18 cellular contexts compared by ENCODE assay signal in genomic region chr3:194439915-194440550, GRCh38. TPM values are rescaled to one million over a fixed set of nuclear protein-coding genes. Genes with fewer than 3 reads are reported as not detected.
DNase-seq lines count a peak whose midpoint lies in the region; ATAC-seq and TF ChIP-seq lines count a peak whose summit lies in the region.
"Had no signal": no experiment of that assay in that cellular context is flagged by ENCODE, and none has a peak within 500 bp of the region (broad histone marks: within the 10 kb centered on the region; RNA-seq: fewer than 3 reads in every experiment).

No MANE protein-coding gene starts in this region.

- no peak for TF ChIP-seq EP300 in stomach (IDR thresholded peaks at IDR 0.05)

- intact Hi-C loops in stomach (cut with DNase I; ENCODE audit: low total_unique reads) = no loop called here

- H3K4me1 ChIP-seq in stomach = peaks cover 0 to 26% (median 6%) of the 10 kb centered on the region in 4 donors
- H3K4me1 ChIP-seq: psoas muscle had no signal

- no peak for TF ChIP-seq CTCF in VCaP (conservative IDR thresholded peaks at IDR 0.05)
- no peak for TF ChIP-seq CTCF in stomach (IDR thresholded peaks at IDR 0.05)

- H3K27me3 ChIP-seq in stomach = no peaks in the 10 kb centered on the region

- DNase-seq in NCI-H2081 (lab: John Stamatoyannopoulos, UW) (peak; percentile 13 to 52), NCI-H2081 treated with DMSO at 0.1 percent for 48 hours (lab: John Stamatoyannopoulos, UW) (no peak), NCI-H2029 treated with DMSO at 0.1 percent for 48 hours (lab: John Stamatoyannopoulos, UW) (peak; percentile 88), stomach (no peak), cerebellum (ENCODE audit: low spot score) (no peak)
- no peak for DNase-seq in central memory CD4-positive, alpha-beta T cell
- DNase-seq: 8988T; activated CD4-positive, alpha-beta T cell treated with anti-CD3 and anti-CD28 coated beads for 48 hours; activated T-cell treated with anti-CD3 and anti-CD28 coated beads, Interleukin-2, amount 50 U/mL, for 4 hours; amniotic stem cell; head of caudate nucleus; kidney glomerular epithelial cell; psoas muscle had no signal

- TF ChIP-seq POLR2A in stomach (IDR thresholded peaks at IDR 0.05) = no peak

- no peak overlapping the region for H3K4me3 ChIP-seq in stomach
- H3K4me3 ChIP-seq: psoas muscle, thoracic aorta had no signal

- no peak for ATAC-seq in GM21619 (IDR thresholded peaks at IDR 0.05; ENCODE audit: unreplicated experiment)
- ATAC-seq: activated T-cell treated with anti-CD3 and anti-CD28 coated beads, Interleukin-2, amount 50 U/mL, for 4 hours; psoas muscle had no signal

- WGBS in stomach, 5 donors = 26 to 51% (median 35%) methylated on average over 5 of the region's 5 CpGs

- H3K36me3 ChIP-seq in stomach = peaks cover 28 to 91% (median 86%) of the 10 kb centered on the region in 4 donors

- H3K27ac ChIP-seq in VCaP (peak overlapping the region; percentile 58), stomach (peak overlapping the region; percentile 1 to 58 (median 42))
- H3K27ac ChIP-seq: psoas muscle, thoracic aorta had no signal

- no peaks in the 10 kb centered on the region for H3K9me3 ChIP-seq in stomach
- H3K9me3 ChIP-seq: psoas muscle, thoracic aorta had no signal

RNA-seq across cellular contexts. Expression of gene GP5, which starts 41.0 kb away (rescaled TPM):
- total RNA-seq in stomach (under 1 TPM in 1 of 5 donors, not detected in 4; 0.18 TPM), cerebellum (0.09 TPM)
- not detected for polyA plus RNA-seq in stomach
- total RNA-seq: G401, HT1080, psoas muscle had no signal

RNA-seq across cellular contexts. Expression of gene ATP13A3, which starts 46.8 kb away (rescaled TPM):
- total RNA-seq in stomach = 100 to 1,000 TPM in 1 of 5 donors, 10 to 100 TPM in 4; 15.4 to 332 (median 33.0) TPM
- 10 to 100 TPM; 11.2 to 11.9 (median 11.6) TPM for polyA plus RNA-seq in stomach
- 143 TPM for total RNA-seq in cerebellum

Comparison
In these comparisons a context has a peak if more than half of its experiments do, and no peak if none do; other contexts are left out.
1. DNase-seq: peak in NCI-H2081 (2 of 2) and NCI-H2029 treated with DMSO at 0.1 percent for 48 hours (single experiment); none in NCI-H2081 treated with DMSO at 0.1 percent for 48 hours (single experiment), stomach (single experiment), cerebellum (single experiment) and central memory CD4-positive, alpha-beta T cell (single experiment).